Comparison of ENCODE assay signal across 18 cellular contexts in the genomic region with DNA sequence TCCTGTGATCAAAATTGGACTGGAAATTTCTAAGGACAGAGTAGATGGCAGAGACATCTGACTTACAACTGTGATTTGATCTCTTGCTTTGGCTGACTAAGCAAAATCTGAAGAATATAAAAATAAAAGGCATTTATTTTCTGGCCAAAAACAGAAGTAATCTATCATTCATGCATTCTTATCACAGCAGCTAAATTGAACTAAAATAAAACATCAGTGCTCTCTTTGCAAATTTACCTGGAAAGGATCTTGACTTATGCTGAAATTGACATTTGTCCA.
"Had no signal": no experiment of that assay in that cellular context is flagged by ENCODE, and none has a peak within 500 bp of the region (broad histone marks: within the 10 kb centered on the region; RNA-seq: fewer than 3 reads in every experiment).

No MANE protein-coding gene starts in this region.

- DNase-seq: natural killer cell, spleen, tibial artery, upper lobe of right lung had no signal

- H3K27me3 ChIP-seq: pancreas, testis, upper lobe of right lung, uterus had no signal

- H3K4me3 ChIP-seq: neural progenitor cell, pancreas, psoas muscle, skin epidermis, smooth muscle cell, spleen, suprapubic skin, testis, tibial artery, transverse colon, upper lobe of right lung, uterus had no signal

- H3K4me1 Mint-ChIP-seq: naive thymus-derived CD4-positive, alpha-beta T cell; natural killer cell; nephron; neural progenitor cell; stimulated activated naive CD8-positive, alpha-beta T cell treated with anti-CD3 and anti-CD28 coated beads, Interleukin-15, amount 100 ng/mL, for 72 hours had no signal

- H3K36me3 ChIP-seq: neural progenitor cell, pancreas, spleen, suprapubic skin, tibial artery, transverse colon, upper lobe of right lung, uterus had no signal

- H3K27ac ChIP-seq: neural progenitor cell, pancreas, psoas muscle, skin epidermis, spleen, suprapubic skin, testis, tibial artery, transverse colon, upper lobe of right lung, uterus had no signal

- H3K4me1 ChIP-seq: neural progenitor cell, pancreas, psoas muscle, spleen, suprapubic skin, testis, tibial artery, transverse colon, upper lobe of right lung, uterus had no signal

- H3K36me3 Mint-ChIP-seq: naive thymus-derived CD4-positive, alpha-beta T cell; natural killer cell; neural progenitor cell; stimulated activated memory B cell treated with anti-CD40 and anti-IgM and Interleukin-4, amounts not matched to agents 10 μg/mL and 1 μg/mL and 100 μg/mL, for 72 hours; type B pancreatic cell had no signal

- H3K4me3 Mint-ChIP-seq: naive thymus-derived CD4-positive, alpha-beta T cell; natural killer cell; nephron; neural progenitor cell; stimulated activated memory B cell treated with anti-CD40 and anti-IgM and Interleukin-4, amounts not matched to agents 10 μg/mL and 1 μg/mL and 100 μg/mL, for 72 hours; stimulated activated naive CD8-positive, alpha-beta T cell treated with anti-CD3 and anti-CD28 coated beads, Interleukin-15, amount 100 ng/mL, for 72 hours; type B pancreatic cell had no signal

- H2AFZ ChIP-seq: neural progenitor cell had no signal

- H3K9me3 ChIP-seq: pancreas, psoas muscle, suprapubic skin, testis, tibial artery, transverse colon, upper lobe of right lung, uterus had no signal

- H3K9me3 Mint-ChIP-seq: natural killer cell; stimulated activated memory B cell treated with anti-CD40 and anti-IgM and Interleukin-4, amounts not matched to agents 10 μg/mL and 1 μg/mL and 100 μg/mL, for 72 hours had no signal

- H3K4me2 ChIP-seq: neural progenitor cell, smooth muscle cell had no signal

- H3K27ac Mint-ChIP-seq: naive thymus-derived CD4-positive, alpha-beta T cell; natural killer cell; nephron; neural progenitor cell; stimulated activated memory B cell treated with anti-CD40 and anti-IgM and Interleukin-4, amounts not matched to agents 10 μg/mL and 1 μg/mL and 100 μg/mL, for 72 hours; stimulated activated naive CD8-positive, alpha-beta T cell treated with anti-CD3 and anti-CD28 coated beads, Interleukin-15, amount 100 ng/mL, for 72 hours; type B pancreatic cell had no signal

- H3K9ac ChIP-seq: neural progenitor cell had no signal
